Comparison of ENCODE assay signal across 1 cellular context in genomic region chr6:36721369-36722140, GRCh38.
TF ChIP-seq lines count a peak whose summit lies in the region.

No MANE protein-coding gene starts in this region.

TF ChIP-seq in K562, 482 proteins besides CTCF, POLR2A, EP300 and RAD21:
- TF ChIP-seq NFIC (IDR thresholded peaks at IDR 0.05) (peak; percentile 80), BRD4 (IDR thresholded peaks at IDR 0.05) (no peak), NFRKB (IDR thresholded peaks at IDR 0.05; ENCODE audit: low read depth) (no peak), NELFE (IDR thresholded peaks at IDR 0.05; ENCODE audit: insufficient read depth, insufficient read length) (no peak)
